ENCODE assay signal across 31 cellular contexts in the genomic region with DNA sequence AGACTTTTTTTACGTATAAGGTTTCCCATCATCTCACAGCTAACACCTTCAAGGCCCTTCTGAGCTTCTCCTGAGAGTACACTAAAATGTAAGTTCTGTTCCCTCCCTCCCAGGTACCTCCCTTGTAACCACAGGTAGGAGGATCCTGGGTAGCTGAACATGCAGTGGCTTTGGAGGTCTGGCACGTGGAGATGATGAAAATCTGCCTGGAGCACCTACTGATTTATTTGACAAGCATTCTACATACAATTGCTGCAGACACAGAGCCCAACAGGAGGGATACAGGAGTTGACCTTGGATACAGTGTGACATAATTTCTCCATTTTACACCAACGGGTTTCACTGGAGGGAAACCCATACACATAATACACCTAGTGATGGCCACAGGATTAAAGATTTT.
"Had no signal": no experiment of that assay in that cellular context is flagged by ENCODE, and none has a peak within 500 bp of the region (broad histone marks: within the 10 kb centered on the region; RNA-seq: fewer than 3 reads in every experiment).

No MANE protein-coding gene starts in this region.

- H3K27ac ChIP-seq: adrenal gland, ascending aorta, breast epithelium, cardiac muscle cell, colonic mucosa, epithelial cell of prostate, gastrocnemius medialis, heart left ventricle, WERI-Rb-1 had no signal

- H3K9me3 ChIP-seq: adrenal gland, ascending aorta, breast epithelium, colonic mucosa, gastrocnemius medialis, heart left ventricle had no signal

- FAIRE-seq: endometrium, endothelial cell of umbilical vein had no signal

- H3K4me3 ChIP-seq: adrenal gland, ascending aorta, breast epithelium, cardiac muscle cell, colonic mucosa, gastrocnemius medialis, heart left ventricle had no signal

- DNase-seq: activated B cell treated with CpG ODN at 0.5 μM for 24 hours; activated CD4-positive, alpha-beta T cell treated with anti-CD3 and anti-CD28 coated beads for 48 hours; activated CD4-positive, alpha-beta T cell treated with anti-CD3 and anti-CD28 coated beads, Interleukin-2, amount 50 U/mL, for 1 hour; activated CD4-positive, alpha-beta T cell treated with anti-CD3 and anti-CD28 coated beads, Interleukin-2, amount 50 U/mL, for 48 hours; activated CD8-positive, alpha-beta memory T cell treated with anti-CD3 and anti-CD28 coated beads for 24 hours; activated CD8-positive, alpha-beta T cell treated with anti-CD3 and anti-CD28 coated beads for 36 hours; activated effector memory CD4-positive, alpha-beta T cell treated with anti-CD3 and anti-CD28 coated beads, Interleukin-2, amount 50 U/mL, for 16 hours; activated naive CD4-positive, alpha-beta T cell treated with anti-CD3 and anti-CD28 coated beads for 36 hours; activated naive CD8-positive, alpha-beta T cell treated with anti-CD3 and anti-CD28 coated beads for 36 hours; activated naive CD8-positive, alpha-beta T cell treated with anti-CD3 and anti-CD28 coated beads, Interleukin-2, amount 50 U/mL, for 24 hours; activated T-cell treated with anti-CD3 and anti-CD28 coated beads, Interleukin-2, amount 50 U/mL, for 1 hour; activated T-cell treated with anti-CD3 and anti-CD28 coated beads, Interleukin-2, amount 50 U/mL, for 48 hours; adrenal gland; central memory CD4-positive, alpha-beta T cell; cerebellar nuclear complex; colonic mucosa; effector CD8-positive, alpha-beta T cell; foreskin fibroblast; gastrocnemius medialis; glutamatergic neuron; heart left ventricle; T-helper 17 cell; T1000; WERI-Rb-1 had no signal

- H3K27me3 ChIP-seq: adrenal gland, ascending aorta, breast epithelium, cardiac muscle cell, colonic mucosa, gastrocnemius medialis, heart left ventricle had no signal

- H3K36me3 ChIP-seq: adrenal gland, breast epithelium, colonic mucosa, gastrocnemius medialis, WERI-Rb-1 had no signal

- ATAC-seq: activated CD4-positive, CD25-positive, alpha-beta regulatory T cell treated with anti-CD3 and anti-CD28 coated beads, Interleukin-2, amount 50 U/mL, for 24 hours; activated CD8-positive, alpha-beta T cell treated with anti-CD3 and anti-CD28 coated beads for 36 hours; activated naive CD8-positive, alpha-beta T cell treated with anti-CD3 and anti-CD28 coated beads, Interleukin-2, amount 50 U/mL, for 24 hours; gastrocnemius medialis; heart left ventricle; T-helper 17 cell had no signal

- H3K4me1 ChIP-seq: adrenal gland, ascending aorta, breast epithelium, colonic mucosa, gastrocnemius medialis had no signal
